14 cellular contexts compared by ENCODE assay signal in the genomic region with DNA sequence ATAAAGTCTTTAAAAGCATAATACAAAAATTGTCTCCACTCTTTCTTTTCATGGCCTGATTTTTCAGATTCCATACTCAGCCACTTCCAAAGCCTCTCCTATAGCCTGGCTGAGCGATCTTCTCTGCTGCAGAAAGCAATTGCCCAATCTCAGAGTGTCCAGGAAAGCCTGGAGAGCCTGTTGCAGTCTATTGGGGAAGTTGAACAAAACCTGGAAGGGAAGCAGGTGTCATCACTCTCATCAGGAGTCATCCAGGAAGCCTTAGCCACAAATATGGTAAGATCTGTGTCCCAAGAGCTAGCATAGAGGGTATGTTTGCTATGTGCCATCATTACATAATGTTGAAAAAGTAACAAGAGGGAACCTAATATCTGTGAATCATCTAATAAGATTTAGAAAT.
A peak's percentile ranks its signal among the peaks of the same experiment; 100 is the strongest.
DNase-seq lines count a peak whose midpoint lies in the region; ATAC-seq and TF ChIP-seq lines count a peak whose summit lies in the region.
"Had no signal": no experiment of that assay in that cellular context is flagged by ENCODE, and none has a peak within 500 bp of the region (broad histone marks: within the 10 kb centered on the region; RNA-seq: fewer than 3 reads in every experiment).

No MANE protein-coding gene starts in this region.

- ATAC-seq in activated T-helper 17 cell treated with anti-CD3 and anti-CD28 coated beads, Interleukin-2, amount 50 U/mL, for 72 hours (replicated peaks), result no peak
- no peak for ATAC-seq in HG02588 (IDR thresholded peaks at IDR 0.05; ENCODE audit: unreplicated experiment)

- peak overlapping the region in 2 of 3 experiments; percentile 10 to 42; a peak in 2 of 7 replicates for H3K27ac Mint-ChIP-seq in H9
- peak overlapping the region; percentile 24 for H3K27ac Mint-ChIP-seq in activated T-helper 17 cell treated with anti-CD3 and anti-CD28 coated beads, Interleukin-2, amount 50 U/mL, for 72 hours
- peak overlapping the region in 5 of 6 donors; percentile 2 to 75 (median 27) for H3K27ac Mint-ChIP-seq in immature natural killer cell
- H3K27ac Mint-ChIP-seq: dendritic cell treated with granulocyte-macrophage colony-stimulating factor and Interleukin-4, amounts not matched to agents 40 ng/mL and 50 ng/mL, for 4 days; HFFc6 had no signal

- no peak overlapping the region for H4K8ac ChIP-seq in H9 (replicated peaks; ENCODE audit: insufficient read length, low read depth, low read length)

- H2BK12ac ChIP-seq in H9 (ENCODE audit: insufficient read length, low read depth, low read length), result no peak overlapping the region

- H3K4me3 Mint-ChIP-seq in H9, result no peak overlapping the region
- no peak overlapping the region for H3K4me3 Mint-ChIP-seq in activated T-helper 17 cell treated with anti-CD3 and anti-CD28 coated beads, Interleukin-2, amount 50 U/mL, for 72 hours
- H3K4me3 Mint-ChIP-seq in immature natural killer cell, result no peak overlapping the region
- H3K4me3 Mint-ChIP-seq: dendritic cell treated with granulocyte-macrophage colony-stimulating factor and Interleukin-4, amounts not matched to agents 40 ng/mL and 50 ng/mL, for 4 days; HFFc6 had no signal

- H3K27ac ChIP-seq in H9 (ENCODE audit: insufficient read length, low read depth, low read length) (no peak overlapping the region), prostate gland (no peak overlapping the region)
- H3K27ac ChIP-seq: SK-N-MC, tibial nerve had no signal

- DNase-seq in AML-193 (lab: John Stamatoyannopoulos, UW) (peak; percentile 94), H9 (no peak), immature natural killer cell (no peak), activated gamma-delta T cell (lab: John Stamatoyannopoulos, UW) (no peak), prostate gland (ENCODE audit: low spot score) (no peak)
- no peak for DNase-seq in activated CD4-positive, CD25-positive, alpha-beta regulatory T cell (lab: John Stamatoyannopoulos, UW)
- DNase-seq: DMS79 treated with DMSO at 0.1 percent for 48 hours, HFFc6, MG63 had no signal

- WGBS in H9 (ENCODE audit: extremely low coverage, insufficient read length, low lambda C conversion rate), result no CpG with 5 or more reads among the region's 1 CpG
- WGBS in prostate gland, result 94% methylated on average over 1 of the region's 1 CpG

- no peak overlapping the region for H2BK5ac ChIP-seq in H9 (ENCODE audit: insufficient read length, low read length)

- H3K36me3 ChIP-seq in prostate gland, result peaks cover 7 to 9% of the 10 kb centered on the region in 2 donors

- no peak overlapping the region for H2BK120ac ChIP-seq in H9 (ENCODE audit: low read depth, low read length, poor library complexity, severe bottlenecking)

- H3K23ac ChIP-seq in H9 (ENCODE audit: insufficient read length, low read depth, low read length), result no peak overlapping the region

- H3K9me3 Mint-ChIP-seq in H9, result no peaks in the 10 kb centered on the region
- H3K9me3 Mint-ChIP-seq in activated T-helper 17 cell treated with anti-CD3 and anti-CD28 coated beads, Interleukin-2, amount 50 U/mL, for 72 hours, result no peaks in the 10 kb centered on the region
- no peaks in the 10 kb centered on the region for H3K9me3 Mint-ChIP-seq in immature natural killer cell
- H3K9me3 Mint-ChIP-seq: dendritic cell treated with granulocyte-macrophage colony-stimulating factor and Interleukin-4, amounts not matched to agents 40 ng/mL and 50 ng/mL, for 4 days; HFFc6 had no signal

- H2BK15ac ChIP-seq in H9 (ENCODE audit: low read depth, low read length), result no peak overlapping the region

- H3K23me2 ChIP-seq in H9 (ENCODE audit: insufficient read length, low read depth, low read length, poor library complexity, severe bottlenecking), result no peaks in the 10 kb centered on the region

- no peak overlapping the region for H3K4me2 ChIP-seq in H9 (ENCODE audit: insufficient read depth, insufficient read length, low read length)

- no peak overlapping the region for H3K56ac ChIP-seq in H9 (ENCODE audit: insufficient read length, low read depth, low read length)

- no peak overlapping the region for H4K91ac ChIP-seq in H9 (ENCODE audit: insufficient read length, low read depth, low read length)

- H3K18ac ChIP-seq in H9 (ENCODE audit: insufficient read length, low read depth, low read length), result no peak overlapping the region

- no peak for TF ChIP-seq CTCF in H9 (conservative IDR thresholded peaks at IDR 0.05)
- TF ChIP-seq CTCF in prostate gland (IDR thresholded peaks at IDR 0.05), result no peak

- no peaks in the 10 kb centered on the region for H4K20me1 ChIP-seq in H9 (ENCODE audit: control insufficient read depth, insufficient read depth, insufficient read length)

- no peak overlapping the region for H2AFZ ChIP-seq in H9 (ENCODE audit: low read length)

- H4K5ac ChIP-seq in H9 (ENCODE audit: insufficient read length, low read depth, low read length), result no peak overlapping the region

- no peak overlapping the region for H3K14ac ChIP-seq in H9 (ENCODE audit: insufficient read depth, low read length)

- H2AK5ac ChIP-seq in H9 (ENCODE audit: insufficient read length, low read length), result no peak overlapping the region

- no peaks in the 10 kb centered on the region for H3K4me1 Mint-ChIP-seq in H9
- peaks cover 5% of the 10 kb centered on the region for H3K4me1 Mint-ChIP-seq in activated T-helper 17 cell treated with anti-CD3 and anti-CD28 coated beads, Interleukin-2, amount 50 U/mL, for 72 hours
- no peaks in the 10 kb centered on the region for H3K4me1 Mint-ChIP-seq in immature natural killer cell

- H3K4me3 ChIP-seq in prostate gland, result no peak overlapping the region
- H3K4me3 ChIP-seq: MG63, SK-N-MC, tibial nerve had no signal

- no peaks in the 10 kb centered on the region for H3K79me2 ChIP-seq in H9 (ENCODE audit: insufficient read depth, low read length)

- H3K27me3 ChIP-seq in H9 (ENCODE audit: insufficient read depth, low read length), result no peaks in the 10 kb centered on the region
- no peaks in the 10 kb centered on the region for H3K27me3 ChIP-seq in prostate gland (replicated peaks; ENCODE audit: insufficient read depth)
- H3K27me3 ChIP-seq: MG63, tibial nerve had no signal

- no peak overlapping the region for H3K9ac ChIP-seq in H9 (ENCODE audit: extremely low read depth, insufficient read length, low read length)

- H3K36me3 Mint-ChIP-seq in H9 (ENCODE audit: insufficient read depth in 1 of 3, low read depth in 3 of 3), result peaks cover 40 to 77% (median 64%) of the 10 kb centered on the region in 3 experiments; a peak in 6 of 7 replicates
- H3K36me3 Mint-ChIP-seq in activated T-helper 17 cell treated with anti-CD3 and anti-CD28 coated beads, Interleukin-2, amount 50 U/mL, for 72 hours (ENCODE audit: low read depth), result peaks cover 96% of the 10 kb centered on the region
- peaks cover 13 to 72% (median 43%) of the 10 kb centered on the region in 3 donors for H3K36me3 Mint-ChIP-seq in immature natural killer cell

- no peaks in the 10 kb centered on the region for H3K4me1 ChIP-seq in H9 (ENCODE audit: insufficient read depth, low read length)
- peaks cover 4% of the 10 kb centered on the region for H3K4me1 ChIP-seq in prostate gland (replicated peaks)
- H3K4me1 ChIP-seq: tibial nerve had no signal

- H3K79me1 ChIP-seq in H9 (ENCODE audit: insufficient read depth, low read depth, low read length, poor library complexity, severe bottlenecking), result no peaks in the 10 kb centered on the region

- H2BK20ac ChIP-seq in H9 (ENCODE audit: low read depth, low read length, poor library complexity, severe bottlenecking), result no peak overlapping the region

- intact Hi-C loops in prostate gland (cut with DNase I), result no loop called here

- no peak overlapping the region for H3T11ph ChIP-seq in H9 (ENCODE audit: low read length)

- H3K9me3 ChIP-seq in H9 (ENCODE audit: control insufficient read depth, low read depth, low read length) (no peaks in the 10 kb centered on the region), prostate gland (no peaks in the 10 kb centered on the region)
- H3K9me3 ChIP-seq: MG63, tibial nerve had no signal

- TF ChIP-seq POLR2A in prostate gland (IDR thresholded peaks at IDR 0.05), result no peak

- H3K27me3 Mint-ChIP-seq in H9 (ENCODE audit: low read depth), result no peaks in the 10 kb centered on the region
- no peaks in the 10 kb centered on the region for H3K27me3 Mint-ChIP-seq in activated T-helper 17 cell treated with anti-CD3 and anti-CD28 coated beads, Interleukin-2, amount 50 U/mL, for 72 hours
- H3K27me3 Mint-ChIP-seq in immature natural killer cell (ENCODE audit: low read depth in 3 of 3), result peaks cover 0 to 2% (median 0%) of the 10 kb centered on the region in 3 donors
- H3K27me3 Mint-ChIP-seq: dendritic cell treated with granulocyte-macrophage colony-stimulating factor and Interleukin-4, amounts not matched to agents 40 ng/mL and 50 ng/mL, for 4 days had no signal

- H3K4ac ChIP-seq in H9 (ENCODE audit: low read depth, low read length), result no peak overlapping the region

Comparison
In these comparisons a context has a peak if more than half of its experiments do, and no peak if none do; other contexts are left out.
1. DNase-seq: peak in AML-193 (2 of 2); none in H9 (single experiment), immature natural killer cell (0 of 3), activated CD4-positive, CD25-positive, alpha-beta regulatory T cell (0 of 4), activated gamma-delta T cell (single experiment) and prostate gland (single experiment).
2. Peak in every context shown above with its lines, with median percentiles within 50 percentile points of each other: H3K27ac Mint-ChIP-seq.